Comparison of ENCODE assay signal across 10 cellular contexts in genomic region chr10:99930731-99931550, GRCh38.
DNase-seq lines count a peak whose midpoint lies in the region; ATAC-seq and TF ChIP-seq lines count a peak whose summit lies in the region.
"Had no signal": no experiment of that assay in that cellular context is flagged by ENCODE, and none has a peak within 500 bp of the region (broad histone marks: within the 10 kb centered on the region; RNA-seq: fewer than 3 reads in every experiment).

No MANE protein-coding gene starts in this region.

- H2AK5ac ChIP-seq in IMR-90 (ENCODE audit: low read depth, low read length): no peak overlapping the region; the same call in 1 of the 2 replicates
- H2AK5ac ChIP-seq in mesendoderm (ENCODE audit: low read length): no peak overlapping the region

- H4K91ac ChIP-seq in IMR-90 (ENCODE audit: insufficient read depth, low read depth, low read length): no peak overlapping the region

- H4K20me1 ChIP-seq in IMR-90 (ENCODE audit: insufficient read depth, low read length): peaks cover 11% of the 10 kb centered on the region; the same call in 1 of the 2 replicates

- no peak for TF ChIP-seq POLR2A in IMR-90 (IDR thresholded peaks at IDR 0.05; ENCODE audit: low read depth, low read length)

- H3K79me1 ChIP-seq in IMR-90 (ENCODE audit: low read depth in 1 of 2, low read length in 2 of 2) (peaks cover 45 to 61% of the 10 kb centered on the region in 2 experiments), mesendoderm (ENCODE audit: low read length) (peaks cover 3% of the 10 kb centered on the region)

- peak overlapping the region; percentile 35; the same call in 1 of the 2 replicates for H3K14ac ChIP-seq in IMR-90 (replicated peaks; ENCODE audit: low read depth, low read length)

- peaks cover 21% of the 10 kb centered on the region for H3K9me1 ChIP-seq in IMR-90 (ENCODE audit: insufficient read depth, low read length)

- no peak overlapping the region for H2BK120ac ChIP-seq in IMR-90 (ENCODE audit: low read depth, low read length)
- H2BK120ac ChIP-seq in mesendoderm (ENCODE audit: low read depth, low read length): no peak overlapping the region

- BruUV-seq in IMR-90 (replicated peaks; lab: Mats Ljungman, UMichigan): no TSS peak

- H3K4me3 ChIP-seq in IMR-90 (ENCODE audit: insufficient read depth, low read depth, low read length): no peak overlapping the region
- no peak overlapping the region for H3K4me3 ChIP-seq in choroid plexus epithelial cell (ENCODE audit: low read depth, low read length)
- H3K4me3 ChIP-seq in mesendoderm (ENCODE audit: low read length): no peak overlapping the region

- H3K36me3 ChIP-seq in IMR-90 (ENCODE audit: control insufficient read depth, insufficient read depth, low read length): no peaks in the 10 kb centered on the region
- no peaks in the 10 kb centered on the region for H3K36me3 ChIP-seq in mesendoderm (ENCODE audit: control insufficient read depth, insufficient read depth, low read length)

- in situ Hi-C loops in IMR-90 (cut with MboI; ENCODE audit: low sequenced_read_pairs): no loop called here

- no peaks in the 10 kb centered on the region for H3K79me2 ChIP-seq in mesendoderm (ENCODE audit: control insufficient read depth, insufficient read depth, low read length)

- H4K8ac ChIP-seq in IMR-90 (ENCODE audit: low read depth in 2 of 2, low read length in 2 of 2): no peak overlapping the region
- no peak overlapping the region for H4K8ac ChIP-seq in mesendoderm (ENCODE audit: low read depth, low read length)

- H3K23ac ChIP-seq in IMR-90 (ENCODE audit: low read depth, low read length) (no peak overlapping the region), mesendoderm (ENCODE audit: low read length) (no peak overlapping the region)

- no peaks in the 10 kb centered on the region for H3K9me3 Mint-ChIP-seq in natural killer cell treated with Interleukin-12 subunit alpha and Interleukin-12 subunit beta and Interleukin-15 and Interleukin-18, amount 100 ng/mL, for 72 hours
- H3K9me3 Mint-ChIP-seq: activated T-helper 17 cell treated with anti-CD3 and anti-CD28 coated beads, Interleukin-2, amount 50 U/mL, for 72 hours; CD14-positive monocyte had no signal

- H3K27ac ChIP-seq in IMR-90 (ENCODE audit: insufficient read depth, low read length) (no peak overlapping the region), mesendoderm (ENCODE audit: low read depth, low read length) (no peak overlapping the region)

- H3K4me3 Mint-ChIP-seq in natural killer cell treated with Interleukin-12 subunit alpha and Interleukin-12 subunit beta and Interleukin-15 and Interleukin-18, amount 100 ng/mL, for 72 hours: no peak overlapping the region
- H3K4me3 Mint-ChIP-seq: activated T-helper 17 cell treated with anti-CD3 and anti-CD28 coated beads, Interleukin-2, amount 50 U/mL, for 72 hours; CD14-positive monocyte had no signal

- H3K9me3 ChIP-seq in IMR-90 (ENCODE audit: control insufficient read depth, insufficient read depth, low read length): no peaks in the 10 kb centered on the region

- no peaks in the 10 kb centered on the region for H3K27me3 Mint-ChIP-seq in natural killer cell treated with Interleukin-12 subunit alpha and Interleukin-12 subunit beta and Interleukin-15 and Interleukin-18, amount 100 ng/mL, for 72 hours
- H3K27me3 Mint-ChIP-seq: activated T-helper 17 cell treated with anti-CD3 and anti-CD28 coated beads, Interleukin-2, amount 50 U/mL, for 72 hours had no signal

- no peak overlapping the region for H3K4ac ChIP-seq in IMR-90 (ENCODE audit: low read depth, low read length)
- H3K4ac ChIP-seq in mesendoderm (ENCODE audit: low read depth, low read length): no peak overlapping the region

- no peak overlapping the region for H3K18ac ChIP-seq in IMR-90 (ENCODE audit: low read depth, low read length)
- H3K18ac ChIP-seq in mesendoderm (ENCODE audit: low read length): no peak overlapping the region

- H2BK5ac ChIP-seq in IMR-90 (ENCODE audit: low read depth, low read length, poor library complexity, severe bottlenecking) (no peak overlapping the region), mesendoderm (ENCODE audit: low read length) (no peak overlapping the region)

- no peak overlapping the region for H2BK20ac ChIP-seq in IMR-90 (ENCODE audit: low read depth, low read length)

- ATAC-seq in IMR-90 (ENCODE audit: low read depth) (no peak), HG03159 (IDR thresholded peaks at IDR 0.05; ENCODE audit: unreplicated experiment) (no peak), Right ventricle myocardium inferior (no peak)
- no peak for ATAC-seq in natural killer cell treated with Interleukin-12 subunit alpha and Interleukin-12 subunit beta and Interleukin-15 and Interleukin-18, amount 100 ng/mL, for 72 hours
- ATAC-seq: activated T-helper 17 cell treated with anti-CD3 and anti-CD28 coated beads, Interleukin-2, amount 50 U/mL, for 72 hours had no signal

- no peak for TF ChIP-seq CTCF in IMR-90 (conservative IDR thresholded peaks at IDR 0.05; ENCODE audit: low read depth, low read length)
- no peak for TF ChIP-seq CTCF in choroid plexus epithelial cell (conservative IDR thresholded peaks at IDR 0.05; ENCODE audit: low read depth, low read length)

- H4K5ac ChIP-seq in IMR-90 (ENCODE audit: low read depth, low read length): no peak overlapping the region
- no peak overlapping the region for H4K5ac ChIP-seq in mesendoderm (ENCODE audit: low read length)

- H2BK15ac ChIP-seq in IMR-90 (ENCODE audit: low read depth, low read length) (no peak overlapping the region), mesendoderm (replicated peaks; ENCODE audit: low read depth) (peak overlapping the region; percentile 45)

- H3K9ac ChIP-seq in IMR-90 (ENCODE audit: low read depth, low read length) (no peak overlapping the region), mesendoderm (ENCODE audit: low read length) (no peak overlapping the region)

- no peaks in the 10 kb centered on the region for H3K36me3 Mint-ChIP-seq in natural killer cell treated with Interleukin-12 subunit alpha and Interleukin-12 subunit beta and Interleukin-15 and Interleukin-18, amount 100 ng/mL, for 72 hours

- DNase-seq in A172 (ENCODE audit: low spot score) (peak; percentile 68), IMR-90 (peak; percentile 44), choroid plexus epithelial cell (ENCODE audit: low read depth) (peak; percentile 44), mesendoderm (peak; percentile 86), medulla oblongata (ENCODE audit: extremely low spot score) (no peak), Right ventricle myocardium inferior (ENCODE audit: missing footprints) (no peak)
- DNase-seq in natural killer cell treated with Interleukin-12 subunit alpha and Interleukin-12 subunit beta and Interleukin-15 and Interleukin-18, amount 100 ng/mL, for 72 hours (ENCODE audit: low spot score): no peak

- H3K27ac Mint-ChIP-seq in natural killer cell treated with Interleukin-12 subunit alpha and Interleukin-12 subunit beta and Interleukin-15 and Interleukin-18, amount 100 ng/mL, for 72 hours: no peak overlapping the region
- H3K27ac Mint-ChIP-seq: activated T-helper 17 cell treated with anti-CD3 and anti-CD28 coated beads, Interleukin-2, amount 50 U/mL, for 72 hours had no signal

- POLR2A ChIA-PET in IMR-90 (lab: Charles Lee; ENCODE audit: unreplicated experiment): interaction anchor here (0.6 kb wide), 1 partner anchor 15 kb away, joined by 4 read pairs; no protein-coding TSS in a partner anchor

- no peaks in the 10 kb centered on the region for H3K27me3 ChIP-seq in IMR-90 (ENCODE audit: control insufficient read depth, insufficient read depth, low read length)
- no peaks in the 10 kb centered on the region for H3K27me3 ChIP-seq in mesendoderm (ENCODE audit: insufficient read depth, low read length, poor library complexity)

- peaks cover 5 to 6% of the 10 kb centered on the region in 2 donors for H3K4me1 Mint-ChIP-seq in natural killer cell treated with Interleukin-12 subunit alpha and Interleukin-12 subunit beta and Interleukin-15 and Interleukin-18, amount 100 ng/mL, for 72 hours (ENCODE audit: low read depth in 2 of 2)
- H3K4me1 Mint-ChIP-seq: activated T-helper 17 cell treated with anti-CD3 and anti-CD28 coated beads, Interleukin-2, amount 50 U/mL, for 72 hours had no signal

- dilution Hi-C loops in IMR-90 (cut with HindIII; ENCODE audit: low sequenced_read_pairs, unreplicated experiment): no loop called here

- H2AK9ac ChIP-seq in IMR-90 (replicated peaks; ENCODE audit: low read depth, low read length, poor library complexity): no peak overlapping the region

- WGBS in IMR-90 (ENCODE audit: extremely low coverage in 2 of 2, insufficient read length in 1 of 2), 2 experiments: no CpG with 5 or more reads among the region's 9 CpGs
- no CpG with 5 or more reads among the region's 9 CpGs for WGBS in mesendoderm (ENCODE audit: extremely low coverage, insufficient coverage, low lambda C conversion rate)

- peak overlapping the region; percentile 31; the same call in 1 of the 2 replicates for H3K4me2 ChIP-seq in IMR-90 (ENCODE audit: low read depth, low read length)
- peak overlapping the region; percentile 8 for H3K4me2 ChIP-seq in mesendoderm (ENCODE audit: low read length)

- H3K4me1 ChIP-seq in IMR-90 (ENCODE audit: control insufficient read depth, insufficient read depth, low read length) (peaks cover 16% of the 10 kb centered on the region), mesendoderm (ENCODE audit: control insufficient read depth, low read depth, low read length) (peaks cover 11% of the 10 kb centered on the region)

- H3K56ac ChIP-seq in IMR-90 (ENCODE audit: extremely low read depth, insufficient read depth, low read length) (no peak overlapping the region), mesendoderm (ENCODE audit: low read length) (peak overlapping the region; percentile 43)

- no peak for TF ChIP-seq RAD21 in IMR-90 (IDR thresholded peaks at IDR 0.05; ENCODE audit: low read length)

- no peak overlapping the region for H2AFZ ChIP-seq in IMR-90 (replicated peaks; ENCODE audit: low read length, poor library complexity)

- intact Hi-C loops in IMR-90 (cut with micrococcal nuclease) (no loop called here), Right ventricle myocardium inferior (cut with DNase I) (no loop called here)

- CTCF ChIA-PET in IMR-90 (lab: Yijun Ruan, JAX): interaction anchor here (0.6 to 1.0 kb wide), 2 partner anchors 12 to 37 kb away, joined by 3 to 4 read pairs; no protein-coding TSS in a partner anchor

TF ChIP-seq in IMR-90, 13 proteins besides CTCF, POLR2A, EP300 and RAD21 (continues in another document):
- TF ChIP-seq MXI1 (IDR thresholded peaks at IDR 0.05; ENCODE audit: borderline replicate concordance, low read depth, low read length) (no peak), CHD1 (IDR thresholded peaks at IDR 0.05; ENCODE audit: low read depth, low read length) (no peak), CEBPB (IDR thresholded peaks at IDR 0.05; ENCODE audit: low read depth, low read length) (no peak), MAZ (IDR thresholded peaks at IDR 0.05; ENCODE audit: borderline replicate concordance, low read depth, low read length) (no peak)

Comparison
In these comparisons a context has a peak if more than half of its experiments do, and no peak if none do; other contexts are left out.
1. DNase-seq: peak in A172 (single experiment), IMR-90 (single experiment), choroid plexus epithelial cell (single experiment) and mesendoderm (single experiment); none in natural killer cell treated with Interleukin-12 subunit alpha and Interleukin-12 subunit beta and Interleukin-15 and Interleukin-18, amount 100 ng/mL, for 72 hours (single experiment), medulla oblongata (single experiment) and Right ventricle myocardium inferior (single experiment).